In the genomic region with DNA sequence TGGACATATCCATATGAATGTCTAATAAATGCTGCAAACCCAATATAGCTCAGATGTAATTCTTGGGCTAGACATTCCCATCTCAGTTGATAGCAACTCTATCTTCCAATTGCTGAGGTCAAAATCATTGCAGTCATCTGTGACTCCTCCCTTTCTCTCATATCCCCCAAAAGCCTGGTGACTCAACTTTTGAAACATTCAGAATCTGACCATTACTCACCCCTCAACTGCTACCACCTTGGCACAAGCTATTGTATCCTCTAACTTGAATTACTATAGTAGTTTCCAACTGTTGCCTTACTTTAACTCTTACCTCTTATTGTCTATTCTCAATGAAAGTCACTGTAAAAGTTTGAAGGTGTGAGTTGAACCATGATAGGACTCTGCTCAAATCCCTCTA, we compare ENCODE assay signal across 15 cellular contexts.
DNase-seq lines count a peak whose midpoint lies in the region; ATAC-seq, FAIRE-seq and TF ChIP-seq lines count a peak whose summit lies in the region.
"Had no signal": no experiment of that assay in that cellular context is flagged by ENCODE, and none has a peak within 500 bp of the region (broad histone marks: within the 10 kb centered on the region; RNA-seq: fewer than 3 reads in every experiment).

No MANE protein-coding gene starts in this region.

- H3K79me2 ChIP-seq in HepG2 (ENCODE audit: insufficient read depth, low read length) = no peaks in the 10 kb centered on the region

- no peak overlapping the region for H2AFZ ChIP-seq in HepG2 (ENCODE audit: low read length)

- CTCF ChIA-PET in BJ (lab: Yijun Ruan, JAX) = no interaction called here
- CTCF ChIA-PET in HepG2 (lab: Yijun Ruan, JAX; ENCODE audit: low intra/inter-chr PET ratio, low total read pairs) = no interaction called here

- H4K20me1 ChIP-seq in HepG2 (ENCODE audit: insufficient read depth, low read length) = no peaks in the 10 kb centered on the region

- H3K36me3 ChIP-seq in BJ (ENCODE audit: control insufficient read depth, insufficient read depth, low read length) = no peaks in the 10 kb centered on the region
- H3K36me3 ChIP-seq in MG63 = no peaks in the 10 kb centered on the region
- no peaks in the 10 kb centered on the region for H3K36me3 ChIP-seq in bronchial epithelial cell (ENCODE audit: control insufficient read depth, insufficient read depth, low read length)
- no peaks in the 10 kb centered on the region for H3K36me3 ChIP-seq in Peyer's patch
- no peaks in the 10 kb centered on the region for H3K36me3 ChIP-seq in HepG2 (replicated peaks in 1 of 2; ENCODE audit: control insufficient read depth in 1 of 2, insufficient read depth in 2 of 2, low read length in 2 of 2)

- no peak overlapping the region for H3K9ac ChIP-seq in HepG2 (ENCODE audit: insufficient read depth, low read depth, low read length)

- intact Hi-C loops in HepG2 (cut with micrococcal nuclease; ENCODE audit: unreplicated experiment) = no loop called here

- no peak for FAIRE-seq in bronchial epithelial cell (lab: Jason Lieb, UNC)
- FAIRE-seq in HepG2 (lab: Jason Lieb, UNC) = no peak

- no peaks in the 10 kb centered on the region for H3K4me1 ChIP-seq in Peyer's patch
- no peaks in the 10 kb centered on the region for H3K4me1 ChIP-seq in HepG2 (ENCODE audit: insufficient read depth, low read length)

- no peak for TF ChIP-seq RAD21 in HepG2 (CRISPR knock-in tag; IDR thresholded peaks at IDR 0.05)

- H3K27me3 ChIP-seq in BJ (ENCODE audit: control insufficient read depth, insufficient read depth, low read length) = no peaks in the 10 kb centered on the region
- H3K27me3 ChIP-seq in MG63 = no peaks in the 10 kb centered on the region
- H3K27me3 ChIP-seq in bronchial epithelial cell (ENCODE audit: control insufficient read depth, insufficient read depth, low read length) = no peaks in the 10 kb centered on the region
- H3K27me3 ChIP-seq in Peyer's patch = no peaks in the 10 kb centered on the region
- H3K27me3 ChIP-seq in HepG2 (ENCODE audit: control insufficient read depth in 1 of 2, insufficient read depth in 2 of 2, low read length in 2 of 2) = no peaks in the 10 kb centered on the region

- TF ChIP-seq CTCF in BJ (IDR thresholded peaks at IDR 0.05; ENCODE audit: insufficient read depth, low read depth, low read length) (no peak), bronchial epithelial cell (IDR thresholded peaks at IDR 0.05; ENCODE audit: insufficient read depth, low read length, severe bottlenecking) (no peak), Peyer's patch (IDR thresholded peaks at IDR 0.05) (no peak), HepG2 (CRISPR knock-in tag; IDR thresholded peaks at IDR 0.05) (no peak)

- H3K4me3 ChIP-seq in BJ (ENCODE audit: low read depth, low read length) = no peak overlapping the region
- H3K4me3 ChIP-seq in MG63 = no peak overlapping the region
- H3K4me3 ChIP-seq in bronchial epithelial cell (ENCODE audit: low read depth, low read length) = no peak overlapping the region
- no peak overlapping the region for H3K4me3 ChIP-seq in Peyer's patch
- no peak overlapping the region for H3K4me3 ChIP-seq in HepG2 (replicated peaks in 1 of 3; ENCODE audit: insufficient read depth in 1 of 3, low read depth in 2 of 3, low read length in 3 of 3)

- no peak overlapping the region for H3K4me2 ChIP-seq in HepG2 (ENCODE audit: low read depth, low read length)

- BruUV-seq in HepG2 (replicated peaks; lab: Mats Ljungman, UMichigan) = no TSS peak

- TF ChIP-seq POLR2A in Peyer's patch (IDR thresholded peaks at IDR 0.05) (no peak), HepG2 (IDR thresholded peaks at IDR 0.05; ENCODE audit: insufficient read depth in 1 of 2, low read depth in 2 of 2, low read length in 2 of 2) (no peak)

- in situ Hi-C loops in HepG2 (cut with HindIII; ENCODE audit: extremely low pct_ligation_motif_present, low pct_unique_long_range_greater_than_20kb) = no loop called here

- ATAC-seq in HG03196 (IDR thresholded peaks at IDR 0.05; ENCODE audit: unreplicated experiment) (no peak), HepG2 (no peak)
- ATAC-seq: esophagus mucosa; stimulated activated naive CD8-positive, alpha-beta T cell treated with anti-CD3 and anti-CD28 coated beads, Interleukin-15, amount 100 ng/mL, for 72 hours had no signal

- POLR2A ChIA-PET in BJ (lab: Charles Lee) (no interaction called here), HepG2 (lab: Yijun Ruan, JAX) (no interaction called here)

- DNase-seq in BJ (ENCODE audit: low read depth) (peak; percentile 9), MG63 (peak; percentile 47), bronchial epithelial cell (ENCODE audit: low read depth) (peak; percentile 85), iris pigment epithelial cell (ENCODE audit: low read depth) (peak; percentile 84), Peyer's patch (no peak), HepG2 (ENCODE audit: low spot score) (no peak)
- DNase-seq in stimulated activated CD4-positive, alpha-beta T cell treated with anti-CD3 and anti-CD28 coated beads, Interleukin-2, amount 100 ng/mL, for 48 hours = no peak
- DNase-seq: COR-L47; Karpas-422; NCI-H146; NCI-H446; stimulated activated CD4-positive, alpha-beta T cell treated with anti-CD3 and anti-CD28 coated beads, Interleukin-12 subunit alpha, Interleukin-12 subunit beta, amount 100 ng/mL, for 4 hours; stimulated activated naive CD8-positive, alpha-beta T cell treated with anti-CD3 and anti-CD28 coated beads, Interleukin-15, amount 100 ng/mL, for 72 hours had no signal

- H3K27ac ChIP-seq in Peyer's patch = no peak overlapping the region
- no peak overlapping the region for H3K27ac ChIP-seq in HepG2 (ENCODE audit: extremely low read length, insufficient read depth, low read length)

- H3K9me3 ChIP-seq in MG63 (no peaks in the 10 kb centered on the region; the same call in 1 of the 2 replicates), Peyer's patch (no peaks in the 10 kb centered on the region), HepG2 (ENCODE audit: low read length) (no peaks in the 10 kb centered on the region; the same call in 1 of the 2 replicates)

- TF ChIP-seq EP300 in HepG2 (IDR thresholded peaks at IDR 0.05; ENCODE audit: low read depth in 2 of 2, low read length in 2 of 2) = no peak
- TF ChIP-seq EP300 in HepG2 (CRISPR knock-in tag; IDR thresholded peaks at IDR 0.05; ENCODE audit: borderline replicate concordance) = no peak

TF ChIP-seq in HepG2, 621 proteins besides CTCF, POLR2A, EP300 and RAD21 (continues in another document):
- TF ChIP-seq ZNF441 (CRISPR knock-in tag; IDR thresholded peaks at IDR 0.05; ENCODE audit: borderline replicate concordance) (no peak), HNRNPH1 (optimal IDR thresholded peaks at IDR 0.05; ENCODE audit: low read depth, low read length) (no peak), ZNF274 (CRISPR knock-in tag; IDR thresholded peaks at IDR 0.05) (no peak)
- TF ChIP-seq, protein P1, sequence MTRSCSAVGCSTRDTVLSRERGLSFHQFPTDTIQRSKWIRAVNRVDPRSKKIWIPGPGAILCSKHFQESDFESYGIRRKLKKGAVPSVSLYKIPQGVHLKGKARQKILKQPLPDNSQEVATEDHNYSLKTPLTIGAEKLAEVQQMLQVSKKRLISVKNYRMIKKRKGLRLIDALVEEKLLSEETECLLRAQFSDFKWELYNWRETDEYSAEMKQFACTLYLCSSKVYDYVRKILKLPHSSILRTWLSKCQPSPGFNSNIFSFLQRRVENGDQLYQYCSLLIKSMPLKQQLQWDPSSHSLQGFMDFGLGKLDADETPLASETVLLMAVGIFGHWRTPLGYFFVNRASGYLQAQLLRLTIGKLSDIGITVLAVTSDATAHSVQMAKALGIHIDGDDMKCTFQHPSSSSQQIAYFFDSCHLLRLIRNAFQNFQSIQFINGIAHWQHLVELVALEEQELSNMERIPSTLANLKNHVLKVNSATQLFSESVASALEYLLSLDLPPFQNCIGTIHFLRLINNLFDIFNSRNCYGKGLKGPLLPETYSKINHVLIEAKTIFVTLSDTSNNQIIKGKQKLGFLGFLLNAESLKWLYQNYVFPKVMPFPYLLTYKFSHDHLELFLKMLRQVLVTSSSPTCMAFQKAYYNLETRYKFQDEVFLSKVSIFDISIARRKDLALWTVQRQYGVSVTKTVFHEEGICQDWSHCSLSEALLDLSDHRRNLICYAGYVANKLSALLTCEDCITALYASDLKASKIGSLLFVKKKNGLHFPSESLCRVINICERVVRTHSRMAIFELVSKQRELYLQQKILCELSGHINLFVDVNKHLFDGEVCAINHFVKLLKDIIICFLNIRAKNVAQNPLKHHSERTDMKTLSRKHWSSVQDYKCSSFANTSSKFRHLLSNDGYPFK (CRISPR knock-in tag; IDR thresholded peaks at IDR 0.05; ENCODE audit: borderline replicate concordance) = no peak
- TF ChIP-seq, protein P2, sequence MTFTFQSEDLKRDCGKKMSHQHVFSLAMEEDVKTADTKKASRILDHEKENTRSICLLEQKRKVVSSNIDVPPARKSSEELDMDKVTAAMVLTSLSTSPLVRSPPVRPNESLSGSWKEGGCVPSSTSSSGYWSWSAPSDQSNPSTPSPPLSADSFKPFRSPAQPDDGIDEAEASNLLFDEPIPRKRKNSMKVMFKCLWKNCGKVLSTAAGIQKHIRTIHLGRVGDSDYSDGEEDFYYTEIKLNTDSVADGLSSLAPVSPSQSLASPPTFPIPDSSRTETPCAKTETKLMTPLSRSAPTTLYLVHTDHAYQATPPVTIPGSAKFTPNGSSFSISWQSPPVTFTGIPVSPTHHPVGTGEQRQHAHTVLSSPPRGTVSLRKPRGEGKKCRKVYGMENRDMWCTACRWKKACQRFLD (CRISPR knock-in tag; IDR thresholded peaks at IDR 0.05; ENCODE audit: borderline replicate concordance) = no peak

Comparison
In these comparisons a context has a peak if more than half of its experiments do, and no peak if none do; other contexts are left out.
1. DNase-seq: peak in BJ (single experiment), MG63 (single experiment), bronchial epithelial cell (single experiment) and iris pigment epithelial cell (single experiment); none in stimulated activated CD4-positive, alpha-beta T cell treated with anti-CD3 and anti-CD28 coated beads, Interleukin-2, amount 100 ng/mL, for 48 hours (0 of 2), Peyer's patch (0 of 3) and HepG2 (single experiment).